In genomic region chr22:28019360-28019759, GRCh38 we compare ENCODE assay signal across 9 cellular contexts.
A peak's percentile ranks its signal among the peaks of the same experiment; 100 is the strongest.
DNase-seq lines count a peak whose midpoint lies in the region; ATAC-seq, FAIRE-seq and TF ChIP-seq lines count a peak whose summit lies in the region.
"Had no signal": no experiment of that assay in that cellular context is flagged by ENCODE, and none has a peak within 500 bp of the region (broad histone marks: within the 10 kb centered on the region; RNA-seq: fewer than 3 reads in every experiment).

No MANE protein-coding gene starts in this region.

- H3K36me3 ChIP-seq in adipocyte (ENCODE audit: control insufficient read depth, insufficient read depth, low read length, severe bottlenecking) (no peaks in the 10 kb centered on the region), neuronal stem cell (replicated peaks in 1 of 2; ENCODE audit: control insufficient read depth in 2 of 2, insufficient read depth in 2 of 2, low read length in 2 of 2) (peaks cover 2 to 8% of the 10 kb centered on the region in 2 donors)
- H3K36me3 ChIP-seq: upper lobe of left lung had no signal

- no CpG with 5 or more reads among the region's 8 CpGs for WGBS in neuronal stem cell (ENCODE audit: extremely low coverage in 2 of 2, insufficient read length in 2 of 2, insufficient replicate concordance in 1 of 2), 2 donors

- H2BK12ac ChIP-seq in neuronal stem cell (ENCODE audit: low read length), result no peak overlapping the region

- peaks cover 6% of the 10 kb centered on the region for H3K4me1 ChIP-seq in adipocyte (ENCODE audit: control insufficient read depth, insufficient read depth, low read length)
- H3K4me1 ChIP-seq in neuronal stem cell (ENCODE audit: control insufficient read depth in 2 of 2, insufficient read depth in 1 of 2, low read depth in 1 of 2, low read length in 2 of 2), result peaks cover 23 to 32% of the 10 kb centered on the region in 2 donors

- H2AK5ac ChIP-seq in neuronal stem cell (ENCODE audit: low read depth, low read length), result peak overlapping the region; percentile 1

- H3K9ac ChIP-seq in adipocyte (ENCODE audit: low read length) (no peak overlapping the region), neuronal stem cell (ENCODE audit: low read depth, low read length, poor library complexity) (no peak overlapping the region)

- H4K91ac ChIP-seq in neuronal stem cell (ENCODE audit: low read depth, low read length, poor library complexity), result no peak overlapping the region

- no peak overlapping the region for H3K4me3 ChIP-seq in AG10803 (ENCODE audit: low read length)
- no peak overlapping the region for H3K4me3 ChIP-seq in adipocyte (ENCODE audit: low read length)
- no peak overlapping the region for H3K4me3 ChIP-seq in neuronal stem cell (ENCODE audit: low read length in 2 of 2)
- H3K4me3 ChIP-seq: upper lobe of left lung had no signal

- H2AFZ ChIP-seq in neuronal stem cell (ENCODE audit: low read length), result no peak overlapping the region

- H2BK5ac ChIP-seq in neuronal stem cell (ENCODE audit: low read length), result no peak overlapping the region

- peak overlapping the region; percentile 29 for H3K23ac ChIP-seq in neuronal stem cell (ENCODE audit: low read depth, low read length, poor library complexity)

- H4K8ac ChIP-seq in neuronal stem cell (ENCODE audit: low read depth, low read length), result no peak overlapping the region

- no peaks in the 10 kb centered on the region for H3K9me3 ChIP-seq in adipocyte (ENCODE audit: control insufficient read depth, low read length)
- no peaks in the 10 kb centered on the region for H3K9me3 ChIP-seq in neuronal stem cell (replicated peaks in 1 of 2; ENCODE audit: control insufficient read depth in 2 of 2, insufficient read depth in 1 of 2, low read depth in 1 of 2, low read length in 2 of 2)
- H3K9me3 ChIP-seq: upper lobe of left lung had no signal

- ATAC-seq in GM19463 (IDR thresholded peaks at IDR 0.05; ENCODE audit: unreplicated experiment) (no peak), HG03039 (IDR thresholded peaks at IDR 0.05; ENCODE audit: unreplicated experiment) (no peak), HG02981 (IDR thresholded peaks at IDR 0.05; ENCODE audit: unreplicated experiment) (no peak)

- H3K18ac ChIP-seq in neuronal stem cell (ENCODE audit: low read length), result peak overlapping the region; percentile 27

- H2BK15ac ChIP-seq in neuronal stem cell (ENCODE audit: low read length), result no peak overlapping the region

- no peaks in the 10 kb centered on the region for H3K27me3 ChIP-seq in adipocyte (replicated peaks; ENCODE audit: control insufficient read depth, insufficient read depth, low read length)
- no peaks in the 10 kb centered on the region for H3K27me3 ChIP-seq in neuronal stem cell (ENCODE audit: control insufficient read depth in 3 of 3, insufficient read depth in 3 of 3, low read depth in 1 of 3, low read length in 3 of 3)
- H3K27me3 ChIP-seq: upper lobe of left lung had no signal

- no peak overlapping the region for H3K27ac ChIP-seq in neuronal stem cell (replicated peaks; ENCODE audit: low read length)

- no peak for TF ChIP-seq POLR2A in H54 (IDR thresholded peaks at IDR 0.05; ENCODE audit: low read depth, low read length)

- no peak overlapping the region for H3K14ac ChIP-seq in neuronal stem cell (ENCODE audit: low read length)

- H2BK120ac ChIP-seq in neuronal stem cell (ENCODE audit: low read depth, low read length), result no peak overlapping the region

- peak; percentile 38 for DNase-seq in AG10803 (ENCODE audit: low read depth)
- peak; percentile 61 for DNase-seq in H54 (ENCODE audit: insufficient read length, low spot score)
- peak; percentile 32 for DNase-seq in adipocyte (ENCODE audit: low read depth)
- DNase-seq in neuronal stem cell (ENCODE audit: low spot score), result no peak
- DNase-seq in T-helper 1 cell, result no peak

- no peak overlapping the region for H3K4ac ChIP-seq in neuronal stem cell (ENCODE audit: low read length)

- no peaks in the 10 kb centered on the region for H3K79me1 ChIP-seq in neuronal stem cell (ENCODE audit: low read depth, low read length)

- no peak for FAIRE-seq in H54 (lab: Jason Lieb, UNC)

- no peak for TF ChIP-seq CTCF in AG10803 (conservative IDR thresholded peaks at IDR 0.05; ENCODE audit: low read length)

- no peak overlapping the region for H3K4me2 ChIP-seq in neuronal stem cell (ENCODE audit: insufficient read depth, low read length, poor library complexity, severe bottlenecking)

Comparison
In these comparisons a context has a peak if more than half of its experiments do, and no peak if none do; other contexts are left out.
1. DNase-seq: peak in AG10803 (single experiment), H54 (single experiment) and adipocyte (single experiment); none in neuronal stem cell (single experiment) and T-helper 1 cell (0 of 5).